1 cellular context compared by ENCODE assay signal in genomic region chr4:16168144-16168543, GRCh38.
TF ChIP-seq lines count a peak whose summit lies in the region.

No MANE protein-coding gene starts in this region.

TF ChIP-seq in WTC11, 78 proteins besides CTCF, POLR2A, EP300 and RAD21 (continued from another document):
- no peak for TF ChIP-seq HMGXB4 (CRISPR knock-in tag; IDR thresholded peaks at IDR 0.05)
